ENCODE assay signal across 8 cellular contexts in the genomic region with DNA sequence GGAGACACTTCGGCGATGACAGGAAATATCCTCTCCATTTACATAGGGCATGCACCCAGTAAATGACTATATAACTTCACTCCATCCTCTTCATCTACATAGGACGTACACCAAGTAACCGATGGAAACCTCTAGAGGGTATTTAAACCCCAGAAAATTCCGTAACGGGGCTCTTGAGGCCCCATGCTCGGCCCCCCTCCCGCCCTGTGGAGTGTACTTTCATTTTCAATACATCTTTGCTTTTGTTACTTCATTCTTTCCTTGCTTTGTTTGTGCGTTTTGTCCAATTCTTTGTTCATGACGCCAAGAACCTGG. TPM values are rescaled to one million over a fixed set of nuclear protein-coding genes. Genes with fewer than 3 reads are reported as not detected.
DNase-seq lines count a peak whose midpoint lies in the region; ATAC-seq and TF ChIP-seq lines count a peak whose summit lies in the region.

No MANE protein-coding gene starts in this region.

- H3K4me3 ChIP-seq in SK-N-SH (ENCODE audit: low read depth in 2 of 2, low read length in 1 of 2) = peak overlapping the region in 1 of 2 experiments; percentile 29; a peak in 2 of 4 replicates

- TF ChIP-seq EP300 in SK-N-SH (IDR thresholded peaks at IDR 0.05; ENCODE audit: borderline replicate concordance in 1 of 2, low read depth in 1 of 2, low read length in 1 of 2) = no peak

- H3K27ac ChIP-seq in SK-N-SH (ENCODE audit: low read depth in 2 of 2, low read length in 1 of 2) (no peak overlapping the region), temporal lobe (ENCODE audit: low read depth, low read length) (peak overlapping the region; percentile 57)

- H3K36me3 ChIP-seq in SK-N-SH (replicated peaks in 1 of 2; ENCODE audit: control insufficient read depth in 1 of 2, insufficient read depth in 2 of 2, low read length in 1 of 2) = no peaks in the 10 kb centered on the region

- H3K9ac ChIP-seq in SK-N-SH = no peak overlapping the region

- DNase-seq in SK-N-SH (no peak), left colon (peak in 1 of 2 donors; percentile 29), NOMO-1 treated with DMSO at 0.1 percent for 48 hours (lab: John Stamatoyannopoulos, UW; ENCODE audit: unreplicated experiment) (no peak), globus pallidus (ENCODE audit: low spot score) (no peak), activated gamma-delta T cell (lab: John Stamatoyannopoulos, UW) (no peak)
- DNase-seq in activated naive CD8-positive, alpha-beta T cell treated with anti-CD3 and anti-CD28 coated beads, Interleukin-2, amount 50 U/mL, for 24 hours = peak; percentile 8

- H3F3A ChIP-seq in SK-N-SH (replicated peaks; ENCODE audit: insufficient read depth) = no peaks in the 10 kb centered on the region

- no peaks in the 10 kb centered on the region; the same call in 1 of the 2 replicates for H3K27me3 ChIP-seq in SK-N-SH (ENCODE audit: insufficient read depth)

- no peak overlapping the region for H3K27ac Mint-ChIP-seq in activated naive CD8-positive, alpha-beta T cell treated with anti-CD3 and anti-CD28 coated beads, Interleukin-2, amount 50 U/mL, for 24 hours

- TF ChIP-seq RAD21 in SK-N-SH (IDR thresholded peaks at IDR 0.05; ENCODE audit: low read length) = no peak

- no peaks in the 10 kb centered on the region for H3K79me2 ChIP-seq in SK-N-SH (ENCODE audit: insufficient read depth)

- CTCF ChIA-PET in SK-N-SH (lab: Yijun Ruan, JAX) = interaction anchor here (0.6 to 4.0 kb wide), 18 partner anchors 9 to 595 kb away, joined by 3 to 19 read pairs (median 6); partner anchors contain the start of gene FAM107A

- H3K9me3 Mint-ChIP-seq in activated naive CD8-positive, alpha-beta T cell treated with anti-CD3 and anti-CD28 coated beads, Interleukin-2, amount 50 U/mL, for 24 hours = no peaks in the 10 kb centered on the region

- no peak for TF ChIP-seq CTCF in SK-N-SH (IDR thresholded peaks at IDR 0.05)

- peaks cover 0 to 6% of the 10 kb centered on the region in 2 experiments; a peak in 1 of 4 replicates for H3K4me1 ChIP-seq in SK-N-SH (ENCODE audit: control insufficient read depth in 1 of 2, insufficient read depth in 2 of 2, low read depth in 1 of 2, low read length in 1 of 2)

- H3K4me3 Mint-ChIP-seq in activated naive CD8-positive, alpha-beta T cell treated with anti-CD3 and anti-CD28 coated beads, Interleukin-2, amount 50 U/mL, for 24 hours = peak overlapping the region; percentile 82

- ATAC-seq in SK-N-SH treated with all-trans-retinoic acid at 6 μM for 48 hours (no peak), left colon (peak; percentile 34)
- ATAC-seq in activated naive CD8-positive, alpha-beta T cell treated with anti-CD3 and anti-CD28 coated beads, Interleukin-2, amount 50 U/mL, for 24 hours = peak; percentile 26

- intact Hi-C loops in left colon (cut with DNase I, micrococcal nuclease) = no loop called here

- no peaks in the 10 kb centered on the region for H3K9me3 ChIP-seq in SK-N-SH

- H3K36me3 Mint-ChIP-seq in activated naive CD8-positive, alpha-beta T cell treated with anti-CD3 and anti-CD28 coated beads, Interleukin-2, amount 50 U/mL, for 24 hours (ENCODE audit: low read depth) = peaks cover 5% of the 10 kb centered on the region

- WGBS in SK-N-SH (ENCODE audit: low lambda C conversion rate) = 77% methylated on average over 10 of the region's 10 CpGs

- peaks cover 42% of the 10 kb centered on the region for H3K27me3 Mint-ChIP-seq in activated naive CD8-positive, alpha-beta T cell treated with anti-CD3 and anti-CD28 coated beads, Interleukin-2, amount 50 U/mL, for 24 hours

- H3K4me1 Mint-ChIP-seq in activated naive CD8-positive, alpha-beta T cell treated with anti-CD3 and anti-CD28 coated beads, Interleukin-2, amount 50 U/mL, for 24 hours = peaks cover 17% of the 10 kb centered on the region

- H3K4me2 ChIP-seq in SK-N-SH = peak overlapping the region; percentile 60; the same call in 1 of the 2 replicates

- H3K9me2 ChIP-seq in SK-N-SH = no peaks in the 10 kb centered on the region

- H2AFZ ChIP-seq in SK-N-SH (ENCODE audit: low read depth) = peak overlapping the region; percentile 68; the same call in 1 of the 2 replicates

- no peaks in the 10 kb centered on the region for H4K20me1 ChIP-seq in SK-N-SH (ENCODE audit: insufficient read depth)

- POLR2A ChIA-PET in SK-N-SH (lab: Yijun Ruan, JAX) = no interaction called here

TF ChIP-seq in SK-N-SH, 30 proteins besides CTCF, POLR2A, EP300 and RAD21 (continues in another document):
- no peak for TF ChIP-seq RCOR1 (IDR thresholded peaks at IDR 0.05; ENCODE audit: low read length)
- TF ChIP-seq TEAD4 (IDR thresholded peaks at IDR 0.05; ENCODE audit: borderline replicate concordance, insufficient read depth) = no peak
- no peak for TF ChIP-seq SMC3 (IDR thresholded peaks at IDR 0.05; ENCODE audit: low read depth, low read length)
- no peak for TF ChIP-seq POLR2AphosphoS5 (IDR thresholded peaks at IDR 0.05; ENCODE audit: low read depth, low read length)
- no peak for TF ChIP-seq MXI1 (IDR thresholded peaks at IDR 0.05; ENCODE audit: low read depth, low read length)
- no peak for TF ChIP-seq REST (IDR thresholded peaks at IDR 0.05; ENCODE audit: low read depth, low read length)
- no peak for TF ChIP-seq RXRA (IDR thresholded peaks at IDR 0.05; ENCODE audit: borderline replicate concordance, low read depth)
- TF ChIP-seq ELF1 (IDR thresholded peaks at IDR 0.05) = no peak

TF ChIP-seq in SK-N-SH treated with all-trans-retinoic acid at 6 μM for 48 hours, 23 proteins besides CTCF, POLR2A, EP300 and RAD21:
- no peak for TF ChIP-seq RARB (CRISPR knock-in tag; IDR thresholded peaks at IDR 0.05)
- no peak for TF ChIP-seq ZFP30 (CRISPR knock-in tag; IDR thresholded peaks at IDR 0.05)
- no peak for TF ChIP-seq GLIS3 (CRISPR knock-in tag; IDR thresholded peaks at IDR 0.05)
- TF ChIP-seq TCF4 (CRISPR knock-in tag; IDR thresholded peaks at IDR 0.05; ENCODE audit: borderline replicate concordance) = no peak
- TF ChIP-seq SNAI2 (CRISPR knock-in tag; IDR thresholded peaks at IDR 0.05) = no peak
- TF ChIP-seq ZNF8 (CRISPR knock-in tag; IDR thresholded peaks at IDR 0.05) = no peak
- TF ChIP-seq ZNF70 (CRISPR knock-in tag; IDR thresholded peaks at IDR 0.05) = no peak
- TF ChIP-seq PATZ1 (CRISPR knock-in tag; IDR thresholded peaks at IDR 0.05; ENCODE audit: borderline replicate concordance) = no peak
- no peak for TF ChIP-seq ZFP3 (CRISPR knock-in tag; IDR thresholded peaks at IDR 0.05)
- TF ChIP-seq OSR1 (CRISPR knock-in tag; IDR thresholded peaks at IDR 0.05) = no peak
- no peak for TF ChIP-seq BACH2 (CRISPR knock-in tag; IDR thresholded peaks at IDR 0.05; ENCODE audit: borderline replicate concordance)
- TF ChIP-seq, protein P1, sequence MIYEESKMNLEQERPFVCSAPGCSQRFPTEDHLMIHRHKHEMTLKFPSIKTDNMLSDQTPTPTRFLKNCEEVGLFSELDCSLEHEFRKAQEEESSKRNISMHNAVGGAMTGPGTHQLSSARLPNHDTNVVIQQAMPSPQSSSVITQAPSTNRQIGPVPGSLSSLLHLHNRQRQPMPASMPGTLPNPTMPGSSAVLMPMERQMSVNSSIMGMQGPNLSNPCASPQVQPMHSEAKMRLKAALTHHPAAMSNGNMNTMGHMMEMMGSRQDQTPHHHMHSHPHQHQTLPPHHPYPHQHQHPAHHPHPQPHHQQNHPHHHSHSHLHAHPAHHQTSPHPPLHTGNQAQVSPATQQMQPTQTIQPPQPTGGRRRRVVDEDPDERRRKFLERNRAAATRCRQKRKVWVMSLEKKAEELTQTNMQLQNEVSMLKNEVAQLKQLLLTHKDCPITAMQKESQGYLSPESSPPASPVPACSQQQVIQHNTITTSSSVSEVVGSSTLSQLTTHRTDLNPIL (CRISPR knock-in tag; IDR thresholded peaks at IDR 0.05; ENCODE audit: low read depth) = no peak

RNA-seq across cellular contexts. Expression of gene FAM107A, which starts 7.5 kb away (rescaled TPM):
- polyA plus RNA-seq in SK-N-SH (2012; rRNA removed) = 0.02 TPM in 1 of 2 replicates, not detected in the other
- 0.01 and 0.04 TPM in 2 replicates for polyA plus RNA-seq in SK-N-SH (2012; cell fraction: cytosol; rRNA removed)
- 0.02 and 0.04 TPM in 2 replicates for polyA plus RNA-seq in SK-N-SH (2012; cell fraction: nucleus; rRNA removed)
- total RNA-seq in left colon (10 to 100 TPM in 1 of 2 donors, 1 to 10 TPM in 1; 7.8 to 10.2 TPM), temporal lobe (32.2 TPM)

RNA-seq across cellular contexts. Expression of gene ACOX2, which starts 47.7 kb away (rescaled TPM):
- polyA plus RNA-seq in SK-N-SH (2012; rRNA removed) = 7.1 and 9.0 TPM in 2 replicates
- polyA plus RNA-seq in SK-N-SH (2012; cell fraction: cytosol; rRNA removed) = 3.2 and 4.4 TPM in 2 replicates
- polyA plus RNA-seq in SK-N-SH (2012; cell fraction: nucleus; rRNA removed) = 23.4 and 25.4 TPM in 2 replicates
- total RNA-seq in left colon (10 to 100 TPM; 17.0 to 17.8 TPM), temporal lobe (0.98 TPM)
